ENCODE assay signal across 17 cellular contexts in the genomic region with DNA sequence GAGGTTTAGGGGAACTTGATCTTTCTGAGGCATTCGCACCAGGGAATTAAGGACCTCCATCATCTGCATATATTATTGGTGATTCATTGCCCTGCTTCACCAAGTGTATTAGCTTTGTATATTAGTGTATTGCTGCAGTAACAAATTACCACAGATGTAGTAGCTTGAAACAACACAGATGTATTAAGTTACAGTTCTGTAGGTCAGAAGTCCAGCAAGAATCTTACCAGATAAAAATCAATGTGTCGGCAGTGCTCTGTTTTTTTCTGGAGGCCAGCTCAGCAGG.
DNase-seq lines count a peak whose midpoint lies in the region; ATAC-seq and TF ChIP-seq lines count a peak whose summit lies in the region.
"Had no signal": no experiment of that assay in that cellular context is flagged by ENCODE, and none has a peak within 500 bp of the region (broad histone marks: within the 10 kb centered on the region; RNA-seq: fewer than 3 reads in every experiment).

No MANE protein-coding gene starts in this region.

- in situ Hi-C loops in astrocyte of the spinal cord (cut with HindIII; ENCODE audit: low sequenced_read_pairs) = no loop called here

- DNase-seq in M059J (ENCODE audit: low read depth) (peak; percentile 31), astrocyte of the spinal cord (ENCODE audit: low read depth, low spot score) (peak; percentile 48), fibroblast of the conjunctiva (ENCODE audit: low read depth) (peak; percentile 34), glutamatergic neuron (no peak)
- DNase-seq in naive thymus-derived CD8-positive, alpha-beta T cell = no peak
- no peak for DNase-seq in effector CD8-positive, alpha-beta T cell (lab: John Stamatoyannopoulos, UW)
- DNase-seq: BE2C; CD4-positive, alpha-beta memory T cell; DMS79; GOT3; HFFc6; NCI-H1417; NCI-H1930; NCI-H2171; NCI-H774; PC-9 had no signal

- no peak overlapping the region for H3K4me3 Mint-ChIP-seq in naive thymus-derived CD8-positive, alpha-beta T cell
- H3K4me3 Mint-ChIP-seq in glutamatergic neuron (ENCODE audit: unreplicated experiment) = no peak overlapping the region
- H3K4me3 Mint-ChIP-seq: CD4-positive, alpha-beta memory T cell; HFFc6 had no signal

- no peaks in the 10 kb centered on the region for H3K9me3 Mint-ChIP-seq in naive thymus-derived CD8-positive, alpha-beta T cell
- H3K9me3 Mint-ChIP-seq in glutamatergic neuron (ENCODE audit: unreplicated experiment) = no peaks in the 10 kb centered on the region
- H3K9me3 Mint-ChIP-seq: CD4-positive, alpha-beta memory T cell; HFFc6 had no signal

- H3K27ac Mint-ChIP-seq in naive thymus-derived CD8-positive, alpha-beta T cell = peak overlapping the region in 1 of 10 donors; percentile 46
- H3K27ac Mint-ChIP-seq in glutamatergic neuron (ENCODE audit: unreplicated experiment) = no peak overlapping the region
- H3K27ac Mint-ChIP-seq: CD4-positive, alpha-beta memory T cell; HFFc6 had no signal

- POLR2A ChIA-PET in naive thymus-derived CD8-positive, alpha-beta T cell (lab: Charles Lee) = no interaction called here

- no peaks in the 10 kb centered on the region for H3K36me3 ChIP-seq in skeletal muscle satellite cell (ENCODE audit: insufficient read depth, low read length)
- H3K36me3 ChIP-seq: BE2C had no signal

- H3K4me3 ChIP-seq in astrocyte of the spinal cord (ENCODE audit: low read depth, low read length) (no peak overlapping the region), skeletal muscle satellite cell (ENCODE audit: low read length) (no peak overlapping the region)
- H3K4me3 ChIP-seq: PC-9 had no signal

- TF ChIP-seq CTCF in astrocyte of the spinal cord (IDR thresholded peaks at IDR 0.05; ENCODE audit: low read depth, low read length) = no peak
- TF ChIP-seq CTCF in glutamatergic neuron (IDR thresholded peaks at IDR 0.05; ENCODE audit: partially characterized antibody, unreplicated experiment) = no peak

- H3K9me3 ChIP-seq in skeletal muscle satellite cell (replicated peaks; ENCODE audit: low read length) = no peaks in the 10 kb centered on the region
- H3K9me3 ChIP-seq: BE2C had no signal

- H3K4me2 ChIP-seq in skeletal muscle satellite cell (ENCODE audit: low read length) = peak overlapping the region; percentile 57
- H3K4me2 ChIP-seq: PC-9 had no signal

- H3K27me3 Mint-ChIP-seq in naive thymus-derived CD8-positive, alpha-beta T cell = peaks cover 0 to 3% (median 2%) of the 10 kb centered on the region in 5 donors
- no peaks in the 10 kb centered on the region for H3K27me3 Mint-ChIP-seq in glutamatergic neuron (ENCODE audit: unreplicated experiment)

- no peaks in the 10 kb centered on the region for H3K27me3 ChIP-seq in skeletal muscle satellite cell (ENCODE audit: control insufficient read depth, insufficient read depth, low read length)
- H3K27me3 ChIP-seq: BE2C had no signal

- no peaks in the 10 kb centered on the region for H3K4me1 Mint-ChIP-seq in naive thymus-derived CD8-positive, alpha-beta T cell
- peaks cover 7% of the 10 kb centered on the region for H3K4me1 Mint-ChIP-seq in glutamatergic neuron (ENCODE audit: low read depth, unreplicated experiment)
- H3K4me1 Mint-ChIP-seq: CD4-positive, alpha-beta memory T cell had no signal

- H3K4me1 ChIP-seq in skeletal muscle satellite cell (ENCODE audit: control insufficient read depth, insufficient read depth, low read length) = peaks cover 12% of the 10 kb centered on the region

- H3K36me3 Mint-ChIP-seq in naive thymus-derived CD8-positive, alpha-beta T cell = no peaks in the 10 kb centered on the region
- H3K36me3 Mint-ChIP-seq in glutamatergic neuron (ENCODE audit: unreplicated experiment) = no peaks in the 10 kb centered on the region
- H3K36me3 Mint-ChIP-seq: CD4-positive, alpha-beta memory T cell had no signal

- no peak overlapping the region for H3K9ac ChIP-seq in skeletal muscle satellite cell (ENCODE audit: low read depth, low read length)

- ATAC-seq in naive thymus-derived CD8-positive, alpha-beta T cell = no peak

Comparison
In these comparisons a context has a peak if more than half of its experiments do, and no peak if none do; other contexts are left out.
1. DNase-seq: peak in M059J (single experiment), astrocyte of the spinal cord (single experiment) and fibroblast of the conjunctiva (single experiment); none in naive thymus-derived CD8-positive, alpha-beta T cell (0 of 10), effector CD8-positive, alpha-beta T cell (single experiment) and glutamatergic neuron (single experiment).